ENCODE assay signal across 1 cellular context in genomic region chr10:1698185-1698584, GRCh38.
TF ChIP-seq lines count a peak whose summit lies in the region.

No MANE protein-coding gene starts in this region.

TF ChIP-seq in SK-N-SH treated with all-trans-retinoic acid at 6 μM for 48 hours, 23 proteins besides CTCF, POLR2A, EP300 and RAD21 (continued from another document):
- TF ChIP-seq CREB5 (CRISPR knock-in tag; IDR thresholded peaks at IDR 0.05; ENCODE audit: low read depth) = no peak
- TF ChIP-seq ARNTL (CRISPR knock-in tag; IDR thresholded peaks at IDR 0.05; ENCODE audit: borderline replicate concordance, low read depth) = no peak
- TF ChIP-seq ZNF8 (CRISPR knock-in tag; IDR thresholded peaks at IDR 0.05) = no peak
- TF ChIP-seq, protein P1, sequence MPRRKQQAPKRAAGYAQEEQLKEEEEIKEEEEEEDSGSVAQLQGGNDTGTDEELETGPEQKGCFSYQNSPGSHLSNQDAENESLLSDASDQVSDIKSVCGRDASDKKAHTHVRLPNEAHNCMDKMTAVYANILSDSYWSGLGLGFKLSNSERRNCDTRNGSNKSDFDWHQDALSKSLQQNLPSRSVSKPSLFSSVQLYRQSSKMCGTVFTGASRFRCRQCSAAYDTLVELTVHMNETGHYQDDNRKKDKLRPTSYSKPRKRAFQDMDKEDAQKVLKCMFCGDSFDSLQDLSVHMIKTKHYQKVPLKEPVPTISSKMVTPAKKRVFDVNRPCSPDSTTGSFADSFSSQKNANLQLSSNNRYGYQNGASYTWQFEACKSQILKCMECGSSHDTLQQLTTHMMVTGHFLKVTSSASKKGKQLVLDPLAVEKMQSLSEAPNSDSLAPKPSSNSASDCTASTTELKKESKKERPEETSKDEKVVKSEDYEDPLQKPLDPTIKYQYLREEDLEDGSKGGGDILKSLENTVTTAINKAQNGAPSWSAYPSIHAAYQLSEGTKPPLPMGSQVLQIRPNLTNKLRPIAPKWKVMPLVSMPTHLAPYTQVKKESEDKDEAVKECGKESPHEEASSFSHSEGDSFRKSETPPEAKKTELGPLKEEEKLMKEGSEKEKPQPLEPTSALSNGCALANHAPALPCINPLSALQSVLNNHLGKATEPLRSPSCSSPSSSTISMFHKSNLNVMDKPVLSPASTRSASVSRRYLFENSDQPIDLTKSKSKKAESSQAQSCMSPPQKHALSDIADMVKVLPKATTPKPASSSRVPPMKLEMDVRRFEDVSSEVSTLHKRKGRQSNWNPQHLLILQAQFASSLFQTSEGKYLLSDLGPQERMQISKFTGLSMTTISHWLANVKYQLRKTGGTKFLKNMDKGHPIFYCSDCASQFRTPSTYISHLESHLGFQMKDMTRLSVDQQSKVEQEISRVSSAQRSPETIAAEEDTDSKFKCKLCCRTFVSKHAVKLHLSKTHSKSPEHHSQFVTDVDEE (CRISPR knock-in tag; IDR thresholded peaks at IDR 0.05) = no peak
- TF ChIP-seq CSDC2 (CRISPR knock-in tag; IDR thresholded peaks at IDR 0.05) = no peak
- no peak for TF ChIP-seq TOX (CRISPR knock-in tag; IDR thresholded peaks at IDR 0.05; ENCODE audit: borderline replicate concordance)
- no peak for TF ChIP-seq ZC3H10 (CRISPR knock-in tag; IDR thresholded peaks at IDR 0.05)
- no peak for TF ChIP-seq ZNF70 (CRISPR knock-in tag; IDR thresholded peaks at IDR 0.05)
- no peak for TF ChIP-seq RARB (CRISPR knock-in tag; IDR thresholded peaks at IDR 0.05)
- no peak for TF ChIP-seq OSR1 (CRISPR knock-in tag; IDR thresholded peaks at IDR 0.05)
- TF ChIP-seq PATZ1 (CRISPR knock-in tag; IDR thresholded peaks at IDR 0.05; ENCODE audit: borderline replicate concordance) = no peak
- TF ChIP-seq BACH2 (CRISPR knock-in tag; IDR thresholded peaks at IDR 0.05; ENCODE audit: borderline replicate concordance) = no peak
- TF ChIP-seq PPARA (CRISPR knock-in tag; IDR thresholded peaks at IDR 0.05; ENCODE audit: borderline replicate concordance) = no peak
- TF ChIP-seq GLIS3 (CRISPR knock-in tag; IDR thresholded peaks at IDR 0.05) = no peak
- TF ChIP-seq ZNF565 (CRISPR knock-in tag; conservative IDR thresholded peaks at IDR 0.05; ENCODE audit: low read depth) = no peak
- no peak for TF ChIP-seq ISL1 (CRISPR knock-in tag; IDR thresholded peaks at IDR 0.05)
TF ChIP-seq in SK-N-SH treated with all-trans-retinoic acid at 6 μM for 48 hours: peak in this region for 0.
